ENCODE assay signal across 18 cellular contexts in genomic region chr2:238499731-238500570, GRCh38.
"Had no signal": no experiment of that assay in that cellular context is flagged by ENCODE, and none has a peak within 500 bp of the region (broad histone marks: within the 10 kb centered on the region; RNA-seq: fewer than 3 reads in every experiment).

No MANE protein-coding gene starts in this region.

- DNase-seq: activated CD4-positive, alpha-beta T cell treated with anti-CD3 and anti-CD28 coated beads for 4 hours; activated effector memory CD4-positive, alpha-beta T cell treated with Interleukin-2 at 50 U/mL for 16 hours; activated T-cell treated with anti-CD3 and anti-CD28 coated beads, Interleukin-2, amount 50 U/mL, for 24 hours; dorsolateral prefrontal cortex; glutamatergic neuron; immature natural killer cell; left colon; mammary epithelial cell; mucosa of descending colon; naive thymus-derived CD8-positive, alpha-beta T cell; occipital lobe; SK-N-SH; stimulated activated CD4-positive, alpha-beta T cell treated with anti-CD3 and anti-CD28 coated beads, Interleukin-15, amount 100 ng/mL, for 24 hours; stimulated activated CD4-positive, alpha-beta T cell treated with anti-CD3 and anti-CD28 coated beads, Interleukin-4, amount 100 ng/mL, for 4 hours; stimulated activated naive CD8-positive, alpha-beta T cell treated with anti-CD3 and anti-CD28 coated beads, Interleukin-15, amount 100 ng/mL, for 72 hours; T-helper 1 cell had no signal

- H3K4me3 ChIP-seq: dorsolateral prefrontal cortex, esophagus muscularis mucosa, mucosa of descending colon had no signal

- H3K36me3 ChIP-seq: esophagus muscularis mucosa had no signal

- H3K9me3 ChIP-seq: esophagus muscularis mucosa, mucosa of descending colon, SK-N-SH had no signal

- ATAC-seq: left colon; mucosa of descending colon; naive thymus-derived CD8-positive, alpha-beta T cell; stimulated activated naive CD8-positive, alpha-beta T cell treated with anti-CD3 and anti-CD28 coated beads, Interleukin-15, amount 100 ng/mL, for 72 hours had no signal

- H3K9ac ChIP-seq: SK-N-SH had no signal

- H3K27me3 ChIP-seq: dorsolateral prefrontal cortex had no signal

- H3K4me2 ChIP-seq: SK-N-SH had no signal

- FAIRE-seq: endometrium had no signal

- H3K27ac ChIP-seq: dorsolateral prefrontal cortex, esophagus muscularis mucosa had no signal
